ENCODE assay signal across 28 cellular contexts in genomic region chr3:87390821-87391220, GRCh38.
"Had no signal": no experiment of that assay in that cellular context is flagged by ENCODE, and none has a peak within 500 bp of the region (broad histone marks: within the 10 kb centered on the region; RNA-seq: fewer than 3 reads in every experiment).

No MANE protein-coding gene starts in this region.

- H3K27me3 ChIP-seq: gastrocnemius medialis, neutrophil, ovary, upper lobe of left lung, vagina had no signal

- H3K9me3 ChIP-seq: gastrocnemius medialis, neutrophil, ovary, psoas muscle, upper lobe of left lung, vagina had no signal

- ATAC-seq: activated naive CD4-positive, alpha-beta T cell treated with anti-CD3 and anti-CD28 coated beads, Interleukin-2, amount 50 U/mL, for 72 hours; gastrocnemius medialis; left cardiac atrium; left ventricle myocardium superior; psoas muscle; stimulated activated memory B cell treated with anti-CD40 and anti-IgM and Interleukin-4, amounts not matched to agents 10 μg/mL and 1 μg/mL and 100 μg/mL, for 72 hours; stimulated activated naive CD8-positive, alpha-beta T cell treated with anti-CD3 and anti-CD28 coated beads, Interleukin-15, amount 100 ng/mL, for 72 hours; WTC11 had no signal

- H3K36me3 ChIP-seq: gastrocnemius medialis, neutrophil, ovary, upper lobe of left lung, vagina had no signal

- DNase-seq: activated CD4-positive, alpha-beta memory T cell treated with anti-CD3 and anti-CD28 coated beads, Interleukin-2, amount 10 ng/mL, durations not matched to agents 7 days and 5 days; activated CD4-positive, alpha-beta T cell treated with anti-CD3 and anti-CD28 coated beads for 1 hour; activated CD4-positive, alpha-beta T cell treated with anti-CD3 and anti-CD28 coated beads, Interleukin-2, amount 10 ng/mL, durations not matched to agents 7 days and 5 days; activated CD8-positive, alpha-beta memory T cell treated with anti-CD3 and anti-CD28 coated beads, Interleukin-2, amount 50 U/mL, for 48 hours; activated naive CD4-positive, alpha-beta T cell; activated T-cell treated with anti-CD3 and anti-CD28 coated beads, Interleukin-2, amount 50 U/mL, for 24 hours; effector memory CD4-positive, alpha-beta T cell; erythroblast; gastrocnemius medialis; glutamatergic neuron; left cardiac atrium; left ventricle myocardium superior; naive B cell; nephron progenitor cell; ovary; psoas muscle; stimulated activated CD4-positive, alpha-beta T cell treated with anti-CD3 and anti-CD28 coated beads, Interleukin-1b, Interleukin-23, amount 100 ng/mL, for 48 hours; stimulated activated CD4-positive, alpha-beta T cell treated with anti-CD3 and anti-CD28 coated beads, Interleukin-4, amount 100 ng/mL, for 4 hours; stimulated activated CD8-positive, alpha-beta memory T cell treated with anti-CD3 and anti-CD28 coated beads, Interleukin-4, amount 100 ng/mL, for 48 hours; stimulated activated naive CD8-positive, alpha-beta T cell treated with anti-CD3 and anti-CD28 coated beads, Interleukin-15, amount 100 ng/mL, for 72 hours; substantia nigra; upper lobe of left lung had no signal

- H3K4me1 ChIP-seq: gastrocnemius medialis, psoas muscle, upper lobe of left lung, vagina had no signal

- H3K27ac ChIP-seq: gastrocnemius medialis, neutrophil, ovary, psoas muscle, upper lobe of left lung, vagina had no signal

- H3K4me3 ChIP-seq: gastrocnemius medialis, ovary, psoas muscle, smooth muscle cell, upper lobe of left lung, vagina had no signal
